Comparison of ENCODE assay signal across 10 cellular contexts in genomic region chr15:92869263-92869940, GRCh38. TPM values are rescaled to one million over a fixed set of nuclear protein-coding genes. Genes with fewer than 3 reads are reported as not detected.
DNase-seq lines count a peak whose midpoint lies in the region; ATAC-seq and TF ChIP-seq lines count a peak whose summit lies in the region.
"Had no signal": no experiment of that assay in that cellular context is flagged by ENCODE, and none has a peak within 500 bp of the region (broad histone marks: within the 10 kb centered on the region; RNA-seq: fewer than 3 reads in every experiment).

No MANE protein-coding gene starts in this region.

- H3K9me2 ChIP-seq in SK-N-SH = no peaks in the 10 kb centered on the region

- H3K9ac ChIP-seq in SK-N-SH (no peak overlapping the region), rectal smooth muscle tissue (ENCODE audit: low read length) (no peak overlapping the region)

- no peaks in the 10 kb centered on the region for H3F3A ChIP-seq in SK-N-SH (replicated peaks; ENCODE audit: insufficient read depth)

- WGBS in SK-N-SH (ENCODE audit: low lambda C conversion rate) = 64% methylated on average over 4 of the region's 4 CpGs

- peaks cover 7% of the 10 kb centered on the region in 2 experiments; a peak in 1 of 4 replicates for H3K4me1 ChIP-seq in SK-N-SH (ENCODE audit: control insufficient read depth in 1 of 2, insufficient read depth in 2 of 2, low read depth in 1 of 2, low read length in 1 of 2)
- H3K4me1 ChIP-seq in rectal smooth muscle tissue (ENCODE audit: control insufficient read depth, insufficient read depth, low read length) = peaks cover 14% of the 10 kb centered on the region

- CTCF ChIA-PET in SK-N-SH (lab: Yijun Ruan, JAX) = interaction anchor here (0.7 to 1.5 kb wide), 5 partner anchors 9 to 48 kb away, joined by 3 to 4 read pairs (median 3); partner anchors contain the start of gene CHD2

- intact Hi-C loops in Right ventricle myocardium superior (cut with DNase I) = no loop called here

- H3K9me3 ChIP-seq in SK-N-SH = no peaks in the 10 kb centered on the region

- no peak for TF ChIP-seq RAD21 in SK-N-SH (IDR thresholded peaks at IDR 0.05; ENCODE audit: low read length)

- ATAC-seq in Right ventricle myocardium superior (ENCODE audit: poor library complexity) (peak; percentile 79), GM21390 (IDR thresholded peaks at IDR 0.05; ENCODE audit: unreplicated experiment) (no peak), HG03378 (IDR thresholded peaks at IDR 0.05; ENCODE audit: unreplicated experiment) (no peak)
- ATAC-seq: stimulated activated naive B cell treated with anti-CD40 and anti-IgM and Interleukin-4, amounts not matched to agents 10 μg/mL and 1 μg/mL and 100 μg/mL, for 72 hours had no signal

- no peaks in the 10 kb centered on the region for H3K79me2 ChIP-seq in SK-N-SH (ENCODE audit: insufficient read depth)

- DNase-seq in EH (ENCODE audit: low read depth) (peak; percentile 85), SK-N-SH (no peak), Right ventricle myocardium superior (no peak), DMS79 (lab: John Stamatoyannopoulos, UW) (no peak), NCI-H524 (lab: John Stamatoyannopoulos, UW) (no peak)
- DNase-seq: activated CD4-positive, CD25-positive, alpha-beta regulatory T cell treated with anti-CD3 and anti-CD28 coated beads, Interleukin-2, amount 50 U/mL, for 72 hours; stimulated activated naive B cell treated with anti-CD40 and anti-IgM and Interleukin-4, amounts not matched to agents 10 μg/mL and 1 μg/mL and 100 μg/mL, for 72 hours had no signal

- H3K27ac ChIP-seq in SK-N-SH (ENCODE audit: low read depth in 2 of 2, low read length in 1 of 2) (peak overlapping the region in 1 of 2 experiments; percentile 17; a peak in 1 of 4 replicates), rectal smooth muscle tissue (ENCODE audit: low read depth, low read length) (peak overlapping the region; percentile 67)

- peak overlapping the region; percentile 19; the same call in 1 of the 2 replicates for H2AFZ ChIP-seq in SK-N-SH (ENCODE audit: low read depth)

- H3K4me3 ChIP-seq in SK-N-SH (ENCODE audit: low read depth in 2 of 2, low read length in 1 of 2) (no peak overlapping the region), rectal smooth muscle tissue (ENCODE audit: low read length) (no peak overlapping the region)

- no peak overlapping the region for H3K4me2 ChIP-seq in SK-N-SH

- H3K36me3 ChIP-seq in SK-N-SH (replicated peaks in 1 of 2; ENCODE audit: control insufficient read depth in 1 of 2, insufficient read depth in 2 of 2, low read length in 1 of 2) = no peaks in the 10 kb centered on the region
- no peaks in the 10 kb centered on the region for H3K36me3 ChIP-seq in rectal smooth muscle tissue (ENCODE audit: control insufficient read depth, insufficient read depth, low read length)

- TF ChIP-seq CTCF in SK-N-SH (IDR thresholded peaks at IDR 0.05) = no peak

- POLR2A ChIA-PET in SK-N-SH (lab: Yijun Ruan, JAX) = interaction anchor here (0.6 to 1.0 kb wide), 3 partner anchors 13 to 37 kb away, joined by 3 read pairs; partner anchors contain the start of gene CHD2

- TF ChIP-seq EP300 in SK-N-SH (IDR thresholded peaks at IDR 0.05; ENCODE audit: borderline replicate concordance in 1 of 2, low read depth in 1 of 2, low read length in 1 of 2) = no peak

- no peaks in the 10 kb centered on the region for H3K27me3 ChIP-seq in SK-N-SH (ENCODE audit: insufficient read depth)
- H3K27me3 ChIP-seq in rectal smooth muscle tissue (ENCODE audit: control insufficient read depth, insufficient read depth, low read length) = no peaks in the 10 kb centered on the region

- H4K20me1 ChIP-seq in SK-N-SH (ENCODE audit: insufficient read depth) = no peaks in the 10 kb centered on the region

TF ChIP-seq in SK-N-SH, 30 proteins besides CTCF, POLR2A, EP300 and RAD21:
- TF ChIP-seq TEAD4 (IDR thresholded peaks at IDR 0.05; ENCODE audit: borderline replicate concordance, insufficient read depth) = peak; percentile 14; the same call in 1 of the 2 replicates
- TF ChIP-seq MAX (IDR thresholded peaks at IDR 0.05; ENCODE audit: low read depth) = no peak
- peak; percentile 22; the same call in 1 of the 2 replicates for TF ChIP-seq FOSL2 (IDR thresholded peaks at IDR 0.05; ENCODE audit: borderline replicate concordance, low read depth)

RNA-seq across cellular contexts. Expression of gene CHD2, which starts 30.7 kb away (rescaled TPM):
- polyA plus RNA-seq in SK-N-SH (2012; rRNA removed) = 25.3 and 28.6 TPM in 2 replicates
- polyA plus RNA-seq in SK-N-SH (2012; cell fraction: cytosol; rRNA removed) = 21.5 and 21.8 TPM in 2 replicates
- polyA plus RNA-seq in SK-N-SH (2012; cell fraction: nucleus; rRNA removed) = 73.6 and 98.5 TPM in 2 replicates
- 43.5 TPM for total RNA-seq in Right ventricle myocardium superior
